In the genomic region with DNA sequence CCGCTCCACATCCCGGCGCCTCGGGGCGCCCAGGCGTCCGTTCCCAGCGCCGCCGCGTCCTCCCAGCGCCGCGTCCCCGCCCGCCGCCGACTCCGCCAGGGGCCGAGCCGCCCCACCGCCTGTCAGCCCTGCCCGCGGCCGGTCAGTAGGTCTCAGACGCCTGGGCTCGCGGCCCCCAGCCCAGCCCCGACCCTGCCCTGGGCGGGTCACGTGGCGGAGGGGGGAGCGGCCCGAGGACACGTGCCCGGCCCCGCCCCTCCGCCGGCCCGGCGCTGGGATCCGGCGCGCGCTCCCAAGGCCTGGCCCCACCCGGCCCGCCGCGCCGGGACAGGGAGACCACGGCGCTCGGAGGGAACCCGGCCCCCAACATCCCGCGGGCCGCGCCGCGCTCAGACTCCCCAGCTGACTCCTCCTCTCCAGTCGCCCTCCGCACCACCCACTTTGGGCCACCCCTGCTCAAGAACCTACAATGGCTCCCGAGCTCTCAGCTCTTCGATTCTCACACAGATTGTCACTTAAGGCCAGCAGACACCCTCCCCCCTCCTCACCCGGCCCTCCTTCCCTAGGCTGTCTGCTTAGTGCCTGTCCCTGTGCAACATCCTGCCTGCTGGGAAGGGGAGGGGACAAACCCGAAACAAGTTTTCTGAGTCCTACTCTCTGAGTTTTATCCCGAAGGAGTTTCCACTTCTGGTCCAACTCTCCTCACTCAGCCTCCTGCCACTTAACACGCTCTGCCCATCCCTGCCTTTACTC, we compare ENCODE assay signal across 9 cellular contexts. TPM values are rescaled to one million over a fixed set of nuclear protein-coding genes. Genes with fewer than 3 reads are reported as not detected.
DNase-seq lines count a peak whose midpoint lies in the region; ATAC-seq and TF ChIP-seq lines count a peak whose summit lies in the region.
"Had no signal": no experiment of that assay in that cellular context is flagged by ENCODE, and none has a peak within 500 bp of the region (broad histone marks: within the 10 kb centered on the region; RNA-seq: fewer than 3 reads in every experiment).

A gene with protein sequence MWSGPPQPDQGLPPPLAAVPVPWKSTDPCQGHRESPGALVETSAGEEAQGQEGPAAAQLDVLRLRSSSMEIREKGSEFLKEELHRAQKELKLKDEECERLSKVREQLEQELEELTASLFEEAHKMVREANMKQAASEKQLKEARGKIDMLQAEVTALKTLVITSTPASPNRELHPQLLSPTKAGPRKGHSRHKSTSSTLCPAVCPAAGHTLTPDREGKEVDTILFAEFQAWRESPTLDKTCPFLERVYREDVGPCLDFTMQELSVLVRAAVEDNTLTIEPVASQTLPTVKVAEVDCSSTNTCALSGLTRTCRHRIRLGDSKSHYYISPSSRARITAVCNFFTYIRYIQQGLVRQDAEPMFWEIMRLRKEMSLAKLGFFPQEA (minus strand): TSS at position 210 of the 753 bp plus-strand sequence. CDS start 199 bp downstream, at position 11.

- H3K27ac Mint-ChIP-seq in endodermal cell (peak within 1 kb of the TSS; percentile 32), memory B cell (peak within 1 kb of the TSS; percentile 75)

- peak; percentile 56 for DNase-seq in activated CD8-positive, alpha-beta memory T cell treated with anti-CD3 and anti-CD28 coated beads for 24 hours
- no peak for DNase-seq in activated CD8-positive, alpha-beta memory T cell treated with anti-CD3 and anti-CD28 coated beads, Interleukin-2, amount 50 U/mL, for 4 hours
- peak; percentile 23 for DNase-seq in SW480 (ENCODE audit: low spot score)
- DNase-seq in endodermal cell = peak; percentile 82
- no peak for DNase-seq in memory B cell (ENCODE audit: low spot score in 2 of 2)
- DNase-seq in thoracic aorta (ENCODE audit: low spot score) = no peak
- no peak for DNase-seq in NCI-H2171 treated with DMSO at 0.1 percent for 48 hours (lab: John Stamatoyannopoulos, UW)
- DNase-seq in GM10266 (ENCODE audit: extremely low spot score) = no peak

- H3K27ac ChIP-seq in endodermal cell (ENCODE audit: low read depth, low read length) (no peak within 1 kb of the TSS), thoracic aorta (peak within 1 kb of the TSS; percentile 28 to 43)
- H3K27ac ChIP-seq: epithelial cell of prostate had no signal

- peaks cover 38% of the 10 kb centered on the region for H3K4me1 Mint-ChIP-seq in endodermal cell
- H3K4me1 Mint-ChIP-seq in memory B cell = peaks cover 20% of the 10 kb centered on the region

- H3K36me3 ChIP-seq in endodermal cell (ENCODE audit: control insufficient read depth, insufficient read depth, low read length) = no peaks in the 10 kb centered on the region
- H3K36me3 ChIP-seq in thoracic aorta = no peaks in the 10 kb centered on the region

- H3K27me3 ChIP-seq in endodermal cell (ENCODE audit: control insufficient read depth, insufficient read depth, low read length, poor library complexity, severe bottlenecking) (peaks cover 10% of the 10 kb centered on the region), thoracic aorta (replicated peaks; ENCODE audit: insufficient read depth) (no peaks in the 10 kb centered on the region)

- H3K9me3 Mint-ChIP-seq in endodermal cell = no peaks in the 10 kb centered on the region
- no peaks in the 10 kb centered on the region for H3K9me3 Mint-ChIP-seq in memory B cell

- ATAC-seq in memory B cell (ENCODE audit: low read depth) (peak; percentile 44), thoracic aorta (ENCODE audit: insufficient number of reproducible peaks, low FRiP score, low read depth) (peak; percentile 66)

- H3K4me3 ChIP-seq in endodermal cell (ENCODE audit: low read length) (peak within 1 kb of the TSS; percentile 72), thoracic aorta (peak within 1 kb of the TSS; percentile 81)

- TF ChIP-seq CTCF in endodermal cell (conservative IDR thresholded peaks at IDR 0.05) = no peak
- TF ChIP-seq CTCF in thoracic aorta (IDR thresholded peaks at IDR 0.05) = no peak
- no peak for TF ChIP-seq CTCF in GM10266 (IDR thresholded peaks at IDR 0.05; ENCODE audit: control insufficient read depth, insufficient read depth, low read depth, missing control alignments)

- 5 to 18% methylated on average over 16 to 68 of the region's 68 CpGs for WGBS in endodermal cell (ENCODE audit: insufficient coverage in 1 of 2, insufficient read length in 1 of 2), 2 experiments

- peaks cover 24% of the 10 kb centered on the region for H3K27me3 Mint-ChIP-seq in endodermal cell (ENCODE audit: insufficient read depth)
- peaks cover 37% of the 10 kb centered on the region for H3K27me3 Mint-ChIP-seq in memory B cell

- H3K9ac ChIP-seq in endodermal cell (ENCODE audit: extremely low read depth, low read length, poor library complexity, severe bottlenecking) = peak within 1 kb of the TSS; percentile 15

- H3K9me3 ChIP-seq in endodermal cell (ENCODE audit: control insufficient read depth, low read length) (no peaks in the 10 kb centered on the region), thoracic aorta (no peaks in the 10 kb centered on the region)

- H3K36me3 Mint-ChIP-seq in endodermal cell (ENCODE audit: low read depth) (no peaks in the 10 kb centered on the region), memory B cell (peaks cover 1% of the 10 kb centered on the region)

- H3K4me1 ChIP-seq in endodermal cell (ENCODE audit: control insufficient read depth, insufficient read depth, low read length) (peaks cover 3% of the 10 kb centered on the region), thoracic aorta (ENCODE audit: control insufficient read depth in 1 of 2, low read depth in 2 of 2) (peaks cover 0 to 9% of the 10 kb centered on the region in 2 donors)

- H3K4me3 Mint-ChIP-seq in endodermal cell = peak within 1 kb of the TSS; percentile 62
- peak within 1 kb of the TSS; percentile 84 for H3K4me3 Mint-ChIP-seq in memory B cell

RNA-seq across cellular contexts. Expression of the gene that starts here (rescaled TPM):
- total RNA-seq in endodermal cell (10 to 100 TPM in 1 of 2 donors, 1 to 10 TPM in 1; 9.7 to 14.9 TPM), thoracic aorta (10 to 100 TPM; 20.8 to 45.4 TPM)
- polyA plus RNA-seq in endodermal cell (2013, experiment 1 of 2) = 8.2 TPM
- polyA plus RNA-seq in endodermal cell (2013, experiment 2 of 2) = 3.6 TPM

Comparison
In these comparisons a context has a peak if more than half of its experiments do, and no peak if none do; other contexts are left out.
1. DNase-seq: peak in activated CD8-positive, alpha-beta memory T cell treated with anti-CD3 and anti-CD28 coated beads for 24 hours (single experiment), SW480 (single experiment) and endodermal cell (single experiment); none in activated CD8-positive, alpha-beta memory T cell treated with anti-CD3 and anti-CD28 coated beads, Interleukin-2, amount 50 U/mL, for 4 hours (single experiment), memory B cell (0 of 2), thoracic aorta (single experiment), NCI-H2171 treated with DMSO at 0.1 percent for 48 hours (single experiment) and GM10266 (single experiment).